ENCODE assay signal across 18 cellular contexts in the genomic region with DNA sequence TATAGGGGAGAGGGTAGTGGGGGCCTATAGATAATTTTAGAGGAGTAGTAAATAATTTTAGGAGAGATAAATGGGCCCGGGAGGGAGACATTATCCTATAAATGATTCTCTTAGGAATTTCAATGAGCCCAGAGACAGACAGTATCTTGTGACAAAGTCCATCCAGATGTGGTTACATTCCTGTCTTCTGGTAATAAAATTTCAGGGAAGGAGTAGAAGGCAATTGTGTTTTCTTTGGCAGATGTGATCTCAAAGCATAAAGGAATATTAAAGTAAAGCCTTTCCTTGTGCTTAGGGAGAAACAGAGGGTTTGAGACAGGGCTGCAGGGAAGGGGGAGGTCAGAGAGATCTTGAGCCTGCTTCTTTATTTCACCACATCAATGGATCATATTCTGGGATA.
A peak's percentile ranks its signal among the peaks of the same experiment; 100 is the strongest.
DNase-seq lines count a peak whose midpoint lies in the region; ATAC-seq and TF ChIP-seq lines count a peak whose summit lies in the region.
"Had no signal": no experiment of that assay in that cellular context is flagged by ENCODE, and none has a peak within 500 bp of the region (broad histone marks: within the 10 kb centered on the region; RNA-seq: fewer than 3 reads in every experiment).

No MANE protein-coding gene starts in this region.

- no peak for DNase-seq in activated naive CD4-positive, alpha-beta T cell treated with anti-CD3 and anti-CD28 coated beads, Interleukin-2, amount 50 U/mL, for 16 hours
- DNase-seq in SK-N-MC (ENCODE audit: low read depth, low spot score), result no peak
- peak; percentile 29 for DNase-seq in fibroblast of peridontal ligament (ENCODE audit: extremely low read depth)
- no peak for DNase-seq in tibial artery
- DNase-seq in activated T-helper 2 cell treated with anti-CD3 and anti-CD28 coated beads, Interferon-gamma antibody, Interleukin-2, Interleukin-4, amounts not matched to agents 10 μg/mL and 5 μg/mL and 100 μg/mL, durations not matched to agents 14 hours and 24 hours and 36 hours (ENCODE audit: low spot score), result no peak
- DNase-seq in NCI-H1436 treated with DMSO at 0.1 percent for 48 hours (lab: John Stamatoyannopoulos, UW), result no peak
- DNase-seq: ACHN; activated T-cell treated with anti-CD3 and anti-CD28 coated beads, Interleukin-2, amount 50 U/mL, for 4 hours; amniotic stem cell; effector memory CD8-positive, alpha-beta T cell; gastrocnemius medialis; left lung; NCI-H1048; pancreas; sigmoid colon had no signal

- no peaks in the 10 kb centered on the region for H3K27me3 ChIP-seq in tibial artery
- H3K27me3 ChIP-seq: gastrocnemius medialis, left lung, pancreas, sigmoid colon had no signal

- no peaks in the 10 kb centered on the region for H3K9me3 ChIP-seq in SK-N-MC (ENCODE audit: low read depth, low read length)
- no peaks in the 10 kb centered on the region for H3K9me3 ChIP-seq in tibial artery
- H3K9me3 ChIP-seq: gastrocnemius medialis, pancreas, sigmoid colon had no signal

- peaks cover 0 to 31% (median 5%) of the 10 kb centered on the region in 4 donors for H3K4me1 ChIP-seq in tibial artery
- H3K4me1 ChIP-seq: gastrocnemius medialis, left lung, pancreas, sigmoid colon had no signal

- peak overlapping the region; percentile 36 for H3K27ac Mint-ChIP-seq in activated naive CD4-positive, alpha-beta T cell treated with anti-CD3 and anti-CD28 coated beads, Interleukin-2, amount 50 U/mL, for 24 hours
- H3K27ac Mint-ChIP-seq in activated T-helper 2 cell treated with anti-CD3 and anti-CD28 coated beads, Interferon-gamma antibody, Interleukin-2, Interleukin-4, amounts not matched to agents 10 μg/mL and 5 μg/mL and 100 μg/mL, durations not matched to agents 14 hours and 24 hours and 36 hours, result no peak overlapping the region
- H3K27ac Mint-ChIP-seq: effector memory CD8-positive, alpha-beta T cell had no signal

- peaks cover 30% of the 10 kb centered on the region for H3K4me1 Mint-ChIP-seq in activated naive CD4-positive, alpha-beta T cell treated with anti-CD3 and anti-CD28 coated beads, Interleukin-2, amount 50 U/mL, for 24 hours
- no peaks in the 10 kb centered on the region for H3K4me1 Mint-ChIP-seq in activated T-helper 2 cell treated with anti-CD3 and anti-CD28 coated beads, Interferon-gamma antibody, Interleukin-2, Interleukin-4, amounts not matched to agents 10 μg/mL and 5 μg/mL and 100 μg/mL, durations not matched to agents 14 hours and 24 hours and 36 hours (ENCODE audit: low read depth)

- no peak for TF ChIP-seq CTCF in tibial artery (IDR thresholded peaks at IDR 0.05)

- H3K4me3 ChIP-seq in SK-N-MC (peak overlapping the region; percentile 36), tibial artery (no peak overlapping the region)
- H3K4me3 ChIP-seq: gastrocnemius medialis, left lung, pancreas, sigmoid colon had no signal

- no peaks in the 10 kb centered on the region for H3K27me3 Mint-ChIP-seq in activated naive CD4-positive, alpha-beta T cell treated with anti-CD3 and anti-CD28 coated beads, Interleukin-2, amount 50 U/mL, for 24 hours
- H3K27me3 Mint-ChIP-seq in activated T-helper 2 cell treated with anti-CD3 and anti-CD28 coated beads, Interferon-gamma antibody, Interleukin-2, Interleukin-4, amounts not matched to agents 10 μg/mL and 5 μg/mL and 100 μg/mL, durations not matched to agents 14 hours and 24 hours and 36 hours (ENCODE audit: low read depth), result no peaks in the 10 kb centered on the region
- H3K27me3 Mint-ChIP-seq: central memory CD8-positive, alpha-beta T cell had no signal

- peak overlapping the region; percentile 5 for H3K4me3 Mint-ChIP-seq in activated naive CD4-positive, alpha-beta T cell treated with anti-CD3 and anti-CD28 coated beads, Interleukin-2, amount 50 U/mL, for 24 hours
- no peak overlapping the region for H3K4me3 Mint-ChIP-seq in activated T-helper 2 cell treated with anti-CD3 and anti-CD28 coated beads, Interferon-gamma antibody, Interleukin-2, Interleukin-4, amounts not matched to agents 10 μg/mL and 5 μg/mL and 100 μg/mL, durations not matched to agents 14 hours and 24 hours and 36 hours (ENCODE audit: low read depth)
- H3K4me3 Mint-ChIP-seq: activated T-cell treated with anti-CD3 and anti-CD28 coated beads, Interleukin-2, amount 50 U/mL, for 4 hours; central memory CD8-positive, alpha-beta T cell; effector memory CD8-positive, alpha-beta T cell had no signal

- ATAC-seq in HG02571 (IDR thresholded peaks at IDR 0.05; ENCODE audit: unreplicated experiment), result no peak
- ATAC-seq: gastrocnemius medialis, left lung, pancreas had no signal

- H3K36me3 Mint-ChIP-seq in activated naive CD4-positive, alpha-beta T cell treated with anti-CD3 and anti-CD28 coated beads, Interleukin-2, amount 50 U/mL, for 24 hours, result peaks cover 5% of the 10 kb centered on the region
- H3K36me3 Mint-ChIP-seq in activated T-helper 2 cell treated with anti-CD3 and anti-CD28 coated beads, Interferon-gamma antibody, Interleukin-2, Interleukin-4, amounts not matched to agents 10 μg/mL and 5 μg/mL and 100 μg/mL, durations not matched to agents 14 hours and 24 hours and 36 hours (ENCODE audit: low read depth), result no peaks in the 10 kb centered on the region

- H3K27ac ChIP-seq in SK-N-MC, result peak overlapping the region; percentile 60
- H3K27ac ChIP-seq in tibial artery, result peak overlapping the region; percentile 7 to 38
- H3K27ac ChIP-seq: gastrocnemius medialis, left lung, pancreas, sigmoid colon had no signal

- H3K36me3 ChIP-seq in SK-N-MC (ENCODE audit: insufficient read depth, low read length), result no peaks in the 10 kb centered on the region
- H3K36me3 ChIP-seq in tibial artery, result no peaks in the 10 kb centered on the region
- H3K36me3 ChIP-seq: gastrocnemius medialis, left lung, pancreas, sigmoid colon had no signal

- no peaks in the 10 kb centered on the region for H3K9me3 Mint-ChIP-seq in activated naive CD4-positive, alpha-beta T cell treated with anti-CD3 and anti-CD28 coated beads, Interleukin-2, amount 50 U/mL, for 24 hours
- H3K9me3 Mint-ChIP-seq in activated T-helper 2 cell treated with anti-CD3 and anti-CD28 coated beads, Interferon-gamma antibody, Interleukin-2, Interleukin-4, amounts not matched to agents 10 μg/mL and 5 μg/mL and 100 μg/mL, durations not matched to agents 14 hours and 24 hours and 36 hours, result no peaks in the 10 kb centered on the region
- H3K9me3 Mint-ChIP-seq: central memory CD8-positive, alpha-beta T cell; effector memory CD8-positive, alpha-beta T cell had no signal

- no peak overlapping the region for H3K9ac ChIP-seq in SK-N-MC (ENCODE audit: insufficient read length)

- intact Hi-C loops in tibial artery (cut with DNase I; ENCODE audit: low total_unique reads), result no loop called here
- intact Hi-C loops in activated T-helper 2 cell treated with anti-CD3 and anti-CD28 coated beads, Interferon-gamma antibody, Interleukin-2, Interleukin-4, amounts not matched to agents 10 μg/mL and 5 μg/mL and 100 μg/mL, durations not matched to agents 14 hours and 24 hours and 36 hours (cut with micrococcal nuclease), result no loop called here
